Comparison of ENCODE assay signal across 8 cellular contexts in genomic region chr15:64809649-64810498, GRCh38. TPM values are rescaled to one million over a fixed set of nuclear protein-coding genes. Genes with fewer than 3 reads are reported as not detected.
DNase-seq lines count a peak whose midpoint lies in the region; ATAC-seq, FAIRE-seq and TF ChIP-seq lines count a peak whose summit lies in the region.

No MANE protein-coding gene starts in this region.

- H3K36me3 ChIP-seq in keratinocyte (ENCODE audit: control insufficient read depth in 2 of 2, extremely low read depth in 1 of 2, insufficient read depth in 2 of 2, low read length in 2 of 2): no peaks in the 10 kb centered on the region

- TF ChIP-seq CTCF in activated B cell treated with CpG ODN at 0.5 μM for 24 hours (IDR thresholded peaks at IDR 0.05): peak; percentile 90
- TF ChIP-seq CTCF in cardiac fibroblast (IDR thresholded peaks at IDR 0.05; ENCODE audit: low read depth, low read length): peak; percentile 97
- peak; percentile 91 to 94 (median 92) for TF ChIP-seq CTCF in keratinocyte (optimal IDR thresholded peaks at IDR 0.05 in 1 of 3, IDR thresholded peaks at IDR 0.05 in 1 of 3, conservative IDR thresholded peaks at IDR 0.05 in 1 of 3; ENCODE audit: extremely low read depth in 1 of 3, insufficient read depth in 2 of 3, low read length in 3 of 3)

- no peaks in the 10 kb centered on the region for H3K9me1 ChIP-seq in keratinocyte (ENCODE audit: control insufficient read depth, extremely low read depth, insufficient read depth, low read length)

- H3K79me2 ChIP-seq in keratinocyte (ENCODE audit: control insufficient read depth, insufficient read depth, low read length): no peaks in the 10 kb centered on the region

- CTCF ChIA-PET in activated B cell treated with CpG ODN at 0.5 μM for 24 hours (lab: Charles Lee): interaction anchor here (0.7 to 4.4 kb wide), 28 partner anchors 9 to 199 kb away, joined by 3 to 85 read pairs (median 4); partner anchors contain the start of genes ANKDD1A and PIF1

- ATAC-seq in activated B cell treated with CpG ODN at 0.5 μM for 24 hours (ENCODE audit: low read depth) (peak; percentile 43), HG02885 (IDR thresholded peaks at IDR 0.05; ENCODE audit: poor library complexity, unreplicated experiment) (no peak)

- H3K27ac Mint-ChIP-seq in activated B cell treated with CpG ODN at 0.5 μM for 24 hours: no peak overlapping the region

- POLR2A ChIA-PET in activated B cell treated with CpG ODN at 0.5 μM for 24 hours (lab: Charles Lee): interaction anchor here (0.6 to 5.7 kb wide), 4 partner anchors 56 to 84 kb away, joined by 3 to 51 read pairs (median 3); no protein-coding TSS in a partner anchor

- H3K9me3 Mint-ChIP-seq in activated B cell treated with CpG ODN at 0.5 μM for 24 hours: no peaks in the 10 kb centered on the region

- H3K9ac ChIP-seq in keratinocyte (ENCODE audit: control insufficient read depth, extremely low read depth, insufficient read depth, low read length): no peak overlapping the region

- no peaks in the 10 kb centered on the region for H3K36me3 Mint-ChIP-seq in activated B cell treated with CpG ODN at 0.5 μM for 24 hours (ENCODE audit: low read depth)

- H3K27me3 ChIP-seq in keratinocyte (ENCODE audit: control insufficient read depth, extremely low read depth, insufficient read depth, low read length): no peaks in the 10 kb centered on the region

- H3K4me3 ChIP-seq in cardiac fibroblast (replicated peaks in 1 of 2; ENCODE audit: low read depth in 2 of 2, low read length in 2 of 2): no peak overlapping the region
- H3K4me3 ChIP-seq in keratinocyte (ENCODE audit: control insufficient read depth in 2 of 3, extremely low read depth in 1 of 3, insufficient read depth in 2 of 3, low read depth in 1 of 3, low read length in 3 of 3): no peak overlapping the region

- dilution Hi-C loops in keratinocyte (cut with MboI; ENCODE audit: extremely low pct_ligation_motif_present, low sequenced_read_pairs): no loop called here

- H3K4me3 Mint-ChIP-seq in activated B cell treated with CpG ODN at 0.5 μM for 24 hours: no peak overlapping the region

- peaks cover 4% of the 10 kb centered on the region for H3K4me1 ChIP-seq in keratinocyte (ENCODE audit: control insufficient read depth, extremely low read depth, insufficient read depth, low read length)

- DNase-seq in ACHN: peak; percentile 63
- DNase-seq in GM19239 (ENCODE audit: insufficient read length, low spot score): peak; percentile 67
- peak; percentile 46 for DNase-seq in NCI-H2171 (lab: John Stamatoyannopoulos, UW)
- DNase-seq in activated B cell treated with CpG ODN at 0.5 μM for 24 hours: peak; percentile 61
- DNase-seq in cardiac fibroblast (ENCODE audit: low read depth in 2 of 2): peak; percentile 77 to 81
- DNase-seq in keratinocyte (ENCODE audit: low read depth, low spot score): no peak
- peak; percentile 27 to 52 for DNase-seq in stimulated activated CD4-positive, alpha-beta T cell treated with anti-CD3 and anti-CD28 coated beads, Interleukin-1b, Interleukin-23, amount 100 ng/mL, for 1 hour (ENCODE audit: low read depth in 2 of 2)

- H2AFZ ChIP-seq in keratinocyte (ENCODE audit: control insufficient read depth, low read length): no peak overlapping the region

- in situ Hi-C loops in ACHN (cut with HindIII; ENCODE audit: low pct_ligation_motif_present, low pct_unique_long_range_greater_than_20kb, low sequenced_read_pairs): no loop called here

- FAIRE-seq in GM19239 (lab: Jason Lieb, UNC): peak; percentile 78
- FAIRE-seq in keratinocyte (lab: Jason Lieb, UNC): peak; percentile 32

- H4K20me1 ChIP-seq in keratinocyte (ENCODE audit: control insufficient read depth, extremely low read depth, insufficient read depth, low read length): no peaks in the 10 kb centered on the region

- peaks cover 25% of the 10 kb centered on the region for H3K4me1 Mint-ChIP-seq in activated B cell treated with CpG ODN at 0.5 μM for 24 hours

- no peak overlapping the region for H3K4me2 ChIP-seq in keratinocyte (ENCODE audit: control insufficient read depth, extremely low read depth, insufficient read depth, low read depth, low read length)

- no peaks in the 10 kb centered on the region for H3K27me3 Mint-ChIP-seq in activated B cell treated with CpG ODN at 0.5 μM for 24 hours

- H3K27ac ChIP-seq in keratinocyte (ENCODE audit: control insufficient read depth, insufficient read depth, low read length): no peak overlapping the region

- no peaks in the 10 kb centered on the region for H3K9me3 ChIP-seq in keratinocyte (ENCODE audit: control insufficient read depth, low read depth, low read length)

- intact Hi-C loops in activated B cell treated with CpG ODN at 0.5 μM for 24 hours (cut with micrococcal nuclease): loop anchor here (1.0 to 5.0 kb wide), 6 partner anchors 38 to 123 kb away; no protein-coding TSS in a partner anchor

RNA-seq across cellular contexts. Expression of gene PIF1, which starts 15.6 kb away (rescaled TPM):
- total RNA-seq in activated B cell treated with CpG ODN at 0.5 μM for 24 hours: 3.3 and 5.5 TPM in 2 replicates
- 2.3 to 7.6 TPM (median 6.2 TPM) in 3 replicates for polyA plus RNA-seq in keratinocyte
- polyA plus RNA-seq in keratinocyte (2011; ENCODE audit: low read depth): not detected
- 0.44 and 0.75 TPM in 2 replicates for polyA plus RNA-seq in keratinocyte (2011; cell fraction: cytosol; rRNA removed)
- 7.1 and 7.3 TPM in 2 replicates for polyA plus RNA-seq in keratinocyte (2011; cell fraction: nucleus; rRNA removed)
- 4.9 TPM in 1 of 2 replicates, not detected in the other for polyA plus RNA-seq in keratinocyte (2012; ENCODE audit: low replicate concordance)
- 1.1 to 9.9 TPM (median 3.0 TPM) in 3 replicates for polyA minus RNA-seq in keratinocyte
- polyA minus RNA-seq in keratinocyte (2011; cell fraction: cytosol; rRNA and poly(A)+ RNA removed): 6.9 TPM
- 0.63 and 1.4 TPM in 2 replicates for polyA minus RNA-seq in keratinocyte (2011; cell fraction: nucleus; rRNA and poly(A)+ RNA removed)

RNA-seq across cellular contexts. Expression of gene PLEKHO2, which starts 31.8 kb away (rescaled TPM):
- 36.5 and 38.1 TPM in 2 replicates for total RNA-seq in activated B cell treated with CpG ODN at 0.5 μM for 24 hours
- 8.8 to 12.0 TPM (median 11.2 TPM) in 3 replicates for polyA plus RNA-seq in keratinocyte
- polyA plus RNA-seq in keratinocyte (2011; ENCODE audit: low read depth): 1.0 TPM
- polyA plus RNA-seq in keratinocyte (2011; cell fraction: cytosol; rRNA removed): 8.1 and 9.4 TPM in 2 replicates
- 14.6 and 17.0 TPM in 2 replicates for polyA plus RNA-seq in keratinocyte (2011; cell fraction: nucleus; rRNA removed)
- polyA plus RNA-seq in keratinocyte (2012; ENCODE audit: low replicate concordance): 4.9 and 11.6 TPM in 2 replicates
- polyA minus RNA-seq in keratinocyte: 11.8 to 17.8 TPM (median 12.1 TPM) in 3 replicates
- 11.7 TPM for polyA minus RNA-seq in keratinocyte (2011; cell fraction: cytosol; rRNA and poly(A)+ RNA removed)
- polyA minus RNA-seq in keratinocyte (2011; cell fraction: nucleus; rRNA and poly(A)+ RNA removed): 11.0 and 13.6 TPM in 2 replicates

RNA-seq across cellular contexts. Expression of gene RBPMS2, which starts 34.5 kb away (rescaled TPM):
- total RNA-seq in activated B cell treated with CpG ODN at 0.5 μM for 24 hours: 0.91 and 0.93 TPM in 2 replicates
- polyA plus RNA-seq in keratinocyte: not detected in 3 replicates
- not detected for polyA plus RNA-seq in keratinocyte (2011; ENCODE audit: low read depth)
- not detected in 2 replicates for polyA plus RNA-seq in keratinocyte (2011; cell fraction: cytosol; rRNA removed)
- polyA plus RNA-seq in keratinocyte (2011; cell fraction: nucleus; rRNA removed): not detected in 2 replicates
- not detected in 2 replicates for polyA plus RNA-seq in keratinocyte (2012; ENCODE audit: low replicate concordance)
- polyA minus RNA-seq in keratinocyte: not detected in 3 replicates
- not detected for polyA minus RNA-seq in keratinocyte (2011; cell fraction: cytosol; rRNA and poly(A)+ RNA removed)
- polyA minus RNA-seq in keratinocyte (2011; cell fraction: nucleus; rRNA and poly(A)+ RNA removed): not detected in 2 replicates
